Comparison of ENCODE assay signal across 9 cellular contexts in the genomic region with DNA sequence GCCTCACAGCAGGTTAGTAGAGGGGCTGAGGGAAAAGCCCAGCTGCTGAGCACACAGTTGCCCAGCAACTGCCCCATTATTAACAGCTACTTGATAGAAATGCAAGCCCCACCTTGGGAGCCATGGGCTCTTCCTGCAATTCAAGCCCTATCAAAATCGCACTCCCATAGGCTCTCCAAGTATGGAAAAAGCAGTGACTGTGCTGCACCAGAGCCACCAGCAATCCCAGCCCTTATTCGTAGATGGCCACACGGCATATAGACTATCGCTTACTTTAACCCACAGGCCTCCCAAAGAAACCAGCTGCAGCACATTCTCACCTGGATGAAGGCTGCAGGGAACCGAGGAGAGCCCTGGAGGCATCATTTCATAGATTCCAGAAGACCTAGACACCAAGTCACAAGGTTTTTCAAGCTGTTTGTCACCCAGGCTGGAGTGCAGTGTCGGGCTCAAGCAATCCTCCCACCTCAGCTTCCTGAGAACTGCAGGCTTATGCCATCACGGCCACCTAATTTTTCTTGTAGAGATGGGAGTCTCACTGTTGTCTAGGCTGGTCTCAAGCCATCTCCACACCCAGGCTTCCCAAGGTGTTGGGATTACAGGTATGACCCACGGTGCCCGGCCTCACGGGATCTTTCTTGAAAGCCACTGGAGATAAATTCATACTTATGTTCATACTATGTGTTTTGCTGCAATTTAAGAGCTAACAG. TPM values are rescaled to one million over a fixed set of nuclear protein-coding genes. Genes with fewer than 3 reads are reported as not detected.
A peak's percentile ranks its signal among the peaks of the same experiment; 100 is the strongest.
DNase-seq lines count a peak whose midpoint lies in the region; ATAC-seq, FAIRE-seq and TF ChIP-seq lines count a peak whose summit lies in the region.
"Had no signal": no experiment of that assay in that cellular context is flagged by ENCODE, and none has a peak within 500 bp of the region (broad histone marks: within the 10 kb centered on the region; RNA-seq: fewer than 3 reads in every experiment).

No MANE protein-coding gene starts in this region.

- H3K9me3 Mint-ChIP-seq in activated CD4-positive, alpha-beta T cell treated with anti-CD3 and anti-CD28 coated beads, Interleukin-2, amount 10 ng/mL, durations not matched to agents 7 days and 5 days: no peaks in the 10 kb centered on the region

- intact Hi-C loops in upper lobe of right lung (cut with DNase I): no loop called here

- DNase-seq in activated CD4-positive, alpha-beta T cell treated with anti-CD3 and anti-CD28 coated beads, Interleukin-2, amount 10 ng/mL, durations not matched to agents 7 days and 5 days: no peak
- no peak for DNase-seq in activated CD4-positive, alpha-beta T cell treated with anti-CD3 and anti-CD28 coated beads, Interleukin-2, amount 50 U/mL, for 4 hours
- peak; percentile 16 for DNase-seq in RPMI7951 (ENCODE audit: low read depth)
- peak; percentile 18 to 51 for DNase-seq in foreskin fibroblast
- no peak for DNase-seq in stimulated activated naive CD8-positive, alpha-beta T cell treated with anti-CD3 and anti-CD28 coated beads, Interleukin-15, Interleukin-2, amounts not matched to agents 100 U/mL and 50 U/mL, for 24 hours
- no peak for DNase-seq in upper lobe of right lung
- DNase-seq in urothelium cell line (ENCODE audit: low spot score): no peak

- H3K4me3 Mint-ChIP-seq in activated CD4-positive, alpha-beta T cell treated with anti-CD3 and anti-CD28 coated beads, Interleukin-2, amount 10 ng/mL, durations not matched to agents 7 days and 5 days: no peak overlapping the region

- no peak overlapping the region for H3K27ac ChIP-seq in upper lobe of right lung

- CTCF ChIA-PET in activated CD4-positive, alpha-beta T cell treated with anti-CD3 and anti-CD28 coated beads, Interleukin-2, amount 10 ng/mL, durations not matched to agents 7 days and 5 days (lab: Charles Lee): interaction anchor here (0.6 to 3.0 kb wide), 10 partner anchors 10 to 1157 kb away, joined by 3 to 17 read pairs (median 5); partner anchors contain the start of gene NCL

- H3K4me3 ChIP-seq in foreskin fibroblast (ENCODE audit: low read depth in 1 of 2, low read length in 2 of 2) (no peak overlapping the region), upper lobe of right lung (no peak overlapping the region)

- peaks cover 46% of the 10 kb centered on the region for H3K36me3 Mint-ChIP-seq in activated CD4-positive, alpha-beta T cell treated with anti-CD3 and anti-CD28 coated beads, Interleukin-2, amount 10 ng/mL, durations not matched to agents 7 days and 5 days (ENCODE audit: low read depth)

- no peaks in the 10 kb centered on the region for H3K27me3 Mint-ChIP-seq in activated CD4-positive, alpha-beta T cell treated with anti-CD3 and anti-CD28 coated beads, Interleukin-2, amount 10 ng/mL, durations not matched to agents 7 days and 5 days

- POLR2A ChIA-PET in activated CD4-positive, alpha-beta T cell treated with anti-CD3 and anti-CD28 coated beads, Interleukin-2, amount 10 ng/mL, durations not matched to agents 7 days and 5 days (lab: Charles Lee): no interaction called here

- no peak for FAIRE-seq in urothelium cell line (lab: Jason Lieb, UNC)

- ATAC-seq in stimulated activated naive CD8-positive, alpha-beta T cell treated with anti-CD3 and anti-CD28 coated beads, Interleukin-15, Interleukin-2, amounts not matched to agents 100 U/mL and 50 U/mL, for 24 hours: peak; percentile 8
- ATAC-seq in upper lobe of right lung: no peak
- no peak for ATAC-seq in HG02981 (IDR thresholded peaks at IDR 0.05; ENCODE audit: unreplicated experiment)

- H3K27me3 ChIP-seq in upper lobe of right lung: no peaks in the 10 kb centered on the region

- H3K4me1 ChIP-seq in upper lobe of right lung: peaks cover 11% of the 10 kb centered on the region

- peaks cover 25% of the 10 kb centered on the region for H3K4me1 Mint-ChIP-seq in activated CD4-positive, alpha-beta T cell treated with anti-CD3 and anti-CD28 coated beads, Interleukin-2, amount 10 ng/mL, durations not matched to agents 7 days and 5 days

- H3K27ac Mint-ChIP-seq in activated CD4-positive, alpha-beta T cell treated with anti-CD3 and anti-CD28 coated beads, Interleukin-2, amount 10 ng/mL, durations not matched to agents 7 days and 5 days: peak overlapping the region; percentile 61

- H3K9me3 ChIP-seq in upper lobe of right lung: no peaks in the 10 kb centered on the region

- peaks cover 56% of the 10 kb centered on the region for H3K36me3 ChIP-seq in upper lobe of right lung

- TF ChIP-seq CTCF in foreskin fibroblast (IDR thresholded peaks at IDR 0.05; ENCODE audit: low read depth, low read length) (no peak), upper lobe of right lung (IDR thresholded peaks at IDR 0.05) (no peak)

RNA-seq across cellular contexts. Expression of gene NCL, which starts 11.3 kb away (rescaled TPM):
- 100 to 1,000 TPM; 542 to 599 TPM for total RNA-seq in activated CD4-positive, alpha-beta T cell treated with anti-CD3 and anti-CD28 coated beads, Interleukin-2, amount 10 ng/mL, durations not matched to agents 7 days and 5 days
- 118 and 133 TPM in 2 replicates for total RNA-seq in RPMI7951 (2014; rRNA removed; shearing (Covaris generic))
- 309 TPM for total RNA-seq in upper lobe of right lung

RNA-seq across cellular contexts. Expression of gene B3GNT7, which starts 57.4 kb away (rescaled TPM):
- total RNA-seq in activated CD4-positive, alpha-beta T cell treated with anti-CD3 and anti-CD28 coated beads, Interleukin-2, amount 10 ng/mL, durations not matched to agents 7 days and 5 days: not detected
- 0.49 and 0.60 TPM in 2 replicates for total RNA-seq in RPMI7951 (2014; rRNA removed; shearing (Covaris generic))
- 53.5 TPM for total RNA-seq in upper lobe of right lung
- total RNA-seq: LHCN-M2 had no signal

Comparison
In these comparisons a context has a peak if more than half of its experiments do, and no peak if none do; other contexts are left out.
1. DNase-seq: peak in RPMI7951 (single experiment) and foreskin fibroblast (2 of 2); none in activated CD4-positive, alpha-beta T cell treated with anti-CD3 and anti-CD28 coated beads, Interleukin-2, amount 10 ng/mL, durations not matched to agents 7 days and 5 days (single experiment), activated CD4-positive, alpha-beta T cell treated with anti-CD3 and anti-CD28 coated beads, Interleukin-2, amount 50 U/mL, for 4 hours (0 of 2), stimulated activated naive CD8-positive, alpha-beta T cell treated with anti-CD3 and anti-CD28 coated beads, Interleukin-15, Interleukin-2, amounts not matched to agents 100 U/mL and 50 U/mL, for 24 hours (single experiment), upper lobe of right lung (single experiment) and urothelium cell line (single experiment).
2. RNA of gene B3GNT7, which starts 57.4 kb away (total RNA-seq): 53.5 TPM in upper lobe of right lung (single experiment); 0.49 to 0.60 TPM in RPMI7951 and not detected in activated CD4-positive, alpha-beta T cell treated with anti-CD3 and anti-CD28 coated beads, Interleukin-2, amount 10 ng/mL, durations not matched to agents 7 days and 5 days; every median in the first group is over 10 times any median in the second.